In the genomic region with DNA sequence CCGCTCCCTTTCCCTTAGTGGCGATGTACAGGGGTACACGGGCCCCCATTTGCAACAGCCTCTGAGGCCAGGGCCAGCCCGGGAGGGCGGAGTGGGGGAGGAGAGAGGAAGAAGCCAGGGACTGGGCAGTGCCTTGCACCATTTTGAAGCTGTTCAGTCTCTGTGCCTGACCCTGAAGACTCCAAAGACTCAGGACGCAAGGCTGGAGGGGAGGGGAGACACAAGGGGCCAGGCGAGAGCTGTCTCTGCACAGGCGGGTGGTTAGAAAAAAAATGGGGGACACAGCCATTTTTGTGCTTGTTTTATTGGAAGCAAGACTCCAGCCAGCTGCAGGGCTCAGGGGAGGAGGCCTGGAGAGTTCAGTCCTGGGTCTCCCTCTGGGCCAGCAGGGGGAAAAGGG, we compare ENCODE assay signal across 11 cellular contexts.
DNase-seq lines count a peak whose midpoint lies in the region; ATAC-seq and TF ChIP-seq lines count a peak whose summit lies in the region.
"Had no signal": no experiment of that assay in that cellular context is flagged by ENCODE, and none has a peak within 500 bp of the region (broad histone marks: within the 10 kb centered on the region; RNA-seq: fewer than 3 reads in every experiment).

No MANE protein-coding gene starts in this region.

- ATAC-seq in stimulated activated naive B cell treated with anti-CD40 and anti-IgM and Interleukin-4, amounts not matched to agents 10 μg/mL and 1 μg/mL and 100 μg/mL, for 72 hours (replicated peaks): no peak
- no peak for ATAC-seq in GM21360 (IDR thresholded peaks at IDR 0.05; ENCODE audit: unreplicated experiment)

- H3K36me3 Mint-ChIP-seq in activated T-cell treated with anti-CD3 and anti-CD28 coated beads, Interleukin-2, amount 50 U/mL, for 24 hours (ENCODE audit: low read depth): no peaks in the 10 kb centered on the region
- H3K36me3 Mint-ChIP-seq in stimulated activated naive B cell treated with anti-CD40 and anti-IgM and Interleukin-4, amounts not matched to agents 10 μg/mL and 1 μg/mL and 100 μg/mL, for 72 hours: no peaks in the 10 kb centered on the region

- H3K4me3 Mint-ChIP-seq in activated T-cell treated with anti-CD3 and anti-CD28 coated beads, Interleukin-2, amount 50 U/mL, for 24 hours: peak overlapping the region; percentile 72
- H3K4me3 Mint-ChIP-seq in stimulated activated naive B cell treated with anti-CD40 and anti-IgM and Interleukin-4, amounts not matched to agents 10 μg/mL and 1 μg/mL and 100 μg/mL, for 72 hours: peak overlapping the region; percentile 36 to 77

- H3K4me3 ChIP-seq in WERI-Rb-1 (ENCODE audit: low read depth, low read length) (no peak overlapping the region), fibroblast of pulmonary artery (replicated peaks; ENCODE audit: low read depth, low read length) (peak overlapping the region; percentile 89)

- no peaks in the 10 kb centered on the region for H3K9me3 ChIP-seq in WERI-Rb-1 (ENCODE audit: severe bottlenecking)

- TF ChIP-seq CTCF in WERI-Rb-1 (IDR thresholded peaks at IDR 0.05; ENCODE audit: low read depth, low read length) (no peak), fibroblast of pulmonary artery (IDR thresholded peaks at IDR 0.05; ENCODE audit: low read length, missing control alignments) (no peak)

- H3K27ac ChIP-seq in WERI-Rb-1: peak overlapping the region; percentile 77

- no peak overlapping the region for H3K27ac Mint-ChIP-seq in activated T-cell treated with anti-CD3 and anti-CD28 coated beads, Interleukin-2, amount 50 U/mL, for 24 hours
- no peak overlapping the region for H3K27ac Mint-ChIP-seq in stimulated activated naive B cell treated with anti-CD40 and anti-IgM and Interleukin-4, amounts not matched to agents 10 μg/mL and 1 μg/mL and 100 μg/mL, for 72 hours

- H3K4me1 Mint-ChIP-seq in activated T-cell treated with anti-CD3 and anti-CD28 coated beads, Interleukin-2, amount 50 U/mL, for 24 hours (ENCODE audit: low read depth): peaks cover 39% of the 10 kb centered on the region
- H3K4me1 Mint-ChIP-seq in stimulated activated naive B cell treated with anti-CD40 and anti-IgM and Interleukin-4, amounts not matched to agents 10 μg/mL and 1 μg/mL and 100 μg/mL, for 72 hours: peaks cover 16 to 44% of the 10 kb centered on the region in 2 donors

- no peaks in the 10 kb centered on the region for H3K27me3 ChIP-seq in WERI-Rb-1 (ENCODE audit: insufficient read depth, low read depth, severe bottlenecking)

- no peak for DNase-seq in activated T-cell treated with anti-CD3 and anti-CD28 coated beads, Interleukin-2, amount 50 U/mL, for 24 hours
- DNase-seq in activated T-cell treated with anti-CD3 and anti-CD28 coated beads, Interleukin-2, amount 50 U/mL, for 1 hour: no peak
- DNase-seq in WERI-Rb-1 (no peak), fibroblast of pulmonary artery (ENCODE audit: low read depth) (no peak), inferior parietal cortex (ENCODE audit: extremely low spot score) (no peak), NCI-H1694 (lab: John Stamatoyannopoulos, UW) (no peak)
- no peak for DNase-seq in stimulated activated naive B cell treated with anti-CD40 and anti-IgM and Interleukin-4, amounts not matched to agents 10 μg/mL and 1 μg/mL and 100 μg/mL, for 72 hours
- DNase-seq: activated naive CD4-positive, alpha-beta T cell treated with Interleukin-2 at 50 U/mL for 16 hours; SIG-M5; stimulated activated CD4-positive, alpha-beta T cell treated with anti-CD3 and anti-CD28 coated beads, Interleukin-12 subunit alpha, Interleukin-12 subunit beta, amount 100 ng/mL, for 4 hours had no signal

- H3K9me3 Mint-ChIP-seq in activated T-cell treated with anti-CD3 and anti-CD28 coated beads, Interleukin-2, amount 50 U/mL, for 24 hours: no peaks in the 10 kb centered on the region
- H3K9me3 Mint-ChIP-seq in stimulated activated naive B cell treated with anti-CD40 and anti-IgM and Interleukin-4, amounts not matched to agents 10 μg/mL and 1 μg/mL and 100 μg/mL, for 72 hours: no peaks in the 10 kb centered on the region

- H3K36me3 ChIP-seq in WERI-Rb-1: no peaks in the 10 kb centered on the region

- H3K27me3 Mint-ChIP-seq in activated T-cell treated with anti-CD3 and anti-CD28 coated beads, Interleukin-2, amount 50 U/mL, for 24 hours: peaks cover 28% of the 10 kb centered on the region
- peaks cover 29 to 42% of the 10 kb centered on the region in 2 donors for H3K27me3 Mint-ChIP-seq in stimulated activated naive B cell treated with anti-CD40 and anti-IgM and Interleukin-4, amounts not matched to agents 10 μg/mL and 1 μg/mL and 100 μg/mL, for 72 hours
